8 cellular contexts compared by ENCODE assay signal in genomic region chr11:102452461-102453285, GRCh38. TPM values are rescaled to one million over a fixed set of nuclear protein-coding genes. Genes with fewer than 3 reads are reported as not detected.
DNase-seq lines count a peak whose midpoint lies in the region; ATAC-seq, FAIRE-seq and TF ChIP-seq lines count a peak whose summit lies in the region.

Gene TMEM123, minus strand, starts transcription at chr11:102452765. Its CDS starts 142 bp downstream, at chr11:102452623.

- TF ChIP-seq CTCF in A549 (IDR thresholded peaks at IDR 0.05) (no peak), kidney (IDR thresholded peaks at IDR 0.05; ENCODE audit: borderline replicate concordance, extremely low read depth, insufficient read depth) (no peak)

- POLR2A ChIA-PET in A549 (lab: Yijun Ruan, JAX) = interaction anchor here (1.0 kb wide), 2 partner anchors 62 to 100 kb away, joined by 3 read pairs; no protein-coding TSS in a partner anchor

- H3K9ac ChIP-seq in kidney (ENCODE audit: low read length in 2 of 2) = peak within 1 kb of the TSS; percentile 84 to 85

- no peaks in the 10 kb centered on the region for H3K9me3 ChIP-seq in A549
- H3K9me3 ChIP-seq in kidney (ENCODE audit: control insufficient read depth in 1 of 2, low read length in 2 of 2) = no peaks in the 10 kb centered on the region

- CTCF ChIA-PET in A549 (lab: Yijun Ruan, JAX) = interaction anchor here (0.6 to 2.0 kb wide), 7 partner anchors 7 to 160 kb away, joined by 3 to 7 read pairs (median 4); no protein-coding TSS in a partner anchor

- H3K36me3 ChIP-seq in kidney (ENCODE audit: control insufficient read depth in 1 of 2, insufficient read depth in 2 of 2, low read length in 2 of 2) = peaks cover 0 to 1% of the 10 kb centered on the region in 2 donors

- ATAC-seq in A549 (peak; percentile 84 to 86), GM18520 (IDR thresholded peaks at IDR 0.05; ENCODE audit: unreplicated experiment) (peak; percentile 33), HG03060 (IDR thresholded peaks at IDR 0.05; ENCODE audit: low read depth, unreplicated experiment) (peak; percentile 24)

- TF ChIP-seq EP300 in A549 (IDR thresholded peaks at IDR 0.05) = no peak

- DNase-seq in A549 (ENCODE audit: low read depth in 1 of 2, low spot score in 1 of 2) = peak; percentile 48 to 56
- DNase-seq in NCI-H2227 treated with DMSO at 0.1 percent for 48 hours (lab: John Stamatoyannopoulos, UW) = peak; percentile 65
- DNase-seq in activated CD4-positive, CD25-positive, alpha-beta regulatory T cell treated with anti-CD3 and anti-CD28 coated beads, Interleukin-2, amount 50 U/mL, for 72 hours = peak; percentile 84
- DNase-seq in cerebellar cortex (ENCODE audit: low spot score) = peak; percentile 22
- DNase-seq in kidney = peak; percentile 93
- peak; percentile 81 to 84 for DNase-seq in stimulated activated CD4-positive, alpha-beta T cell treated with anti-CD3 and anti-CD28 coated beads, Interleukin-15, amount 100 ng/mL, for 48 hours (ENCODE audit: low read depth in 2 of 2)

- intact Hi-C loops in kidney (cut with DNase I) = no loop called here

- H3K4me3 ChIP-seq in A549 (peak within 1 kb of the TSS; percentile 80), kidney (ENCODE audit: low read length in 2 of 2) (peak within 1 kb of the TSS; percentile 73 to 95)

- peaks cover 76% of the 10 kb centered on the region for H3K4me1 ChIP-seq in A549
- peaks cover 4 to 14% of the 10 kb centered on the region in 2 donors for H3K4me1 ChIP-seq in kidney (ENCODE audit: control insufficient read depth in 1 of 2, insufficient read depth in 1 of 2, low read depth in 1 of 2, low read length in 2 of 2)

- WGBS in A549 (ENCODE audit: missing lambda C conversion rate) = 0% methylated on average over 9 of the region's 82 CpGs

- peak within 1 kb of the TSS; percentile 90 for H3K4me2 ChIP-seq in A549

- peak in 1 of 2 experiments; percentile 18; a peak in 1 of 5 replicates for TF ChIP-seq RAD21 in A549 (conservative IDR thresholded peaks at IDR 0.05 in 1 of 2, IDR thresholded peaks at IDR 0.05 in 1 of 2)

- peak within 1 kb of the TSS; percentile 96 for H3K27ac ChIP-seq in A549
- H3K27ac ChIP-seq in kidney (ENCODE audit: low read depth in 2 of 2, low read length in 2 of 2) = peak within 1 kb of the TSS; percentile 89 to 94

- TF ChIP-seq POLR2A in A549 (IDR thresholded peaks at IDR 0.05; ENCODE audit: low read length) = peak; percentile 16; the same call in 1 of the 2 replicates

- FAIRE-seq in A549 (lab: Jason Lieb, UNC) = no peak
- no peak for FAIRE-seq in kidney (lab: Jason Lieb, UNC)

TF ChIP-seq in A549, 52 proteins besides CTCF, POLR2A, EP300 and RAD21:
- TF ChIP-seq JUN (IDR thresholded peaks at IDR 0.05) = peak in 1 of 2 experiments; percentile 61; a peak in 2 of 5 replicates
- 0 out of 2 replicates have a peak, but pooled peaks have one; percentile 69 for TF ChIP-seq MAX (IDR thresholded peaks at IDR 0.05)
- TF ChIP-seq RNF2 (IDR thresholded peaks at IDR 0.05; ENCODE audit: borderline replicate concordance, low read depth) = no peak
- no peak for TF ChIP-seq PBX3 (IDR thresholded peaks at IDR 0.05)
- TF ChIP-seq SMC3 (IDR thresholded peaks at IDR 0.05) = no peak
- no peak for TF ChIP-seq NPAS2 (CRISPR knock-in tag; IDR thresholded peaks at IDR 0.05; ENCODE audit: borderline replicate concordance)
- no peak for TF ChIP-seq RARB (CRISPR knock-in tag; IDR thresholded peaks at IDR 0.05)
- no peak for TF ChIP-seq HOXB5 (CRISPR knock-in tag; IDR thresholded peaks at IDR 0.05)

RNA-seq across cellular contexts. Expression of gene TMEM123, which starts in this region (rescaled TPM):
- polyA plus RNA-seq in A549 (2011; rRNA removed) (432 and 458 TPM in 2 replicates), A549 (2017; fragmentation: RNase III; extraction: RNeasy Plus Mini Kit Qiagen cat#74134 plus additional on column Dnase treatment) (197 to 215 TPM (median 199 TPM) in 3 replicates), kidney (ENCODE audit: insufficient read depth, low read depth, low replicate concordance) (57.0 TPM)
- polyA plus RNA-seq in A549 (2012; cell fraction: cytosol; rRNA removed) = 66.4 and 75.8 TPM in 2 replicates
- 17.6 and 18.7 TPM in 2 replicates for polyA plus RNA-seq in A549 (2012; cell fraction: nucleus; rRNA removed)
- 159 and 220 TPM in 2 replicates for polyA minus RNA-seq in A549 (2011; rRNA and poly(A)+ RNA removed)
- total RNA-seq in kidney = 143 TPM

Comparison
In these comparisons a context has a peak if more than half of its experiments do, and no peak if none do; other contexts are left out.
1. Peak in every context shown above with its lines: DNase-seq, ATAC-seq, H3K4me3 ChIP-seq and H3K27ac ChIP-seq.
2. ATAC-seq: peak in every context shown above with its lines; median percentile 85 in A549; 33 in GM18520; 24 in HG03060.
3. DNase-seq: peak in every context shown above with its lines; median percentile 93 in kidney; 84 in activated CD4-positive, CD25-positive, alpha-beta regulatory T cell treated with anti-CD3 and anti-CD28 coated beads, Interleukin-2, amount 50 U/mL, for 72 hours; 82 in stimulated activated CD4-positive, alpha-beta T cell treated with anti-CD3 and anti-CD28 coated beads, Interleukin-15, amount 100 ng/mL, for 48 hours; 65 in NCI-H2227 treated with DMSO at 0.1 percent for 48 hours; 52 in A549; 22 in cerebellar cortex.